ENCODE assay signal across 8 cellular contexts in the genomic region with DNA sequence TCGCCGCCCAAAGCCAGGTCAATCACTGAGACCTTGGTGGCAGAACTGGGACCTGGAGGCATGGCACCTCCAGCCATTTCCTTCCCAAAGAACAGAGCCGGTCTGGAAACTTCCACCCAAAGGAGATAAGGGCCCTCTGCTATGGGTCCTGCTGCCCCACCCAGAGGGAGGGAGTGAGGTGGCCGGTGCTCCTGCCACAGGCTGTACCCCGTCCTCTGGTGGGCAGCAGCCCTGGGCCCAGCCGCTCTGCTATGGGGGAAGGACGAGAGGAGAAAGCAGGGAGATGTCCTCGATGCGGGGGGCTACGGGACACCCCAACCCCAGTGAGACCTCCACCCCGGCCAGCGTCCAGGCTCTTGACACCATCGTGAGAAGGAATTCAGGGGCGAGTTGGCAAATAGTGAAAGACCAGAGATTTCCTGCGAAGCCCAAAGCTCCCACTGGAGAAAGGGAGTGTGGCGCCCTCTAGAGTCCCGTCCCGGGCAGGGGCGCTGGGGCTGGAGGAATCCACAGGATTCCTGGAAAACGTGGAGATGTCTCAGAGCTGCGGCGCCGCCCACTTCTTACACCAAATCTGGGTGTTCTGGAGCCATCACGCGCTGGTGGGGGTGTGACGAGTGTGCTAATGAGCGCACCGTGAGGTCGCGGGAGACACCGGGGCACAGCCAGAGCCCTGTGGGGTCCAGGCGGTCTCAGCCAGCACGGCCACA. TPM values are rescaled to one million over a fixed set of nuclear protein-coding genes. Genes with fewer than 3 reads are reported as not detected.
DNase-seq lines count a peak whose midpoint lies in the region; ATAC-seq and TF ChIP-seq lines count a peak whose summit lies in the region.
"Not testable (repeated sequence)": the region's sequence is repeated elsewhere in the genome, so short reads cannot be mapped to it uniquely, and the experiment has no call there.

No MANE protein-coding gene starts in this region.

- ATAC-seq in GM23338 (peak; percentile 60), left lobe of liver (peak; percentile 53)
- ATAC-seq in effector memory CD8-positive, alpha-beta T cell (replicated peaks), result peak; percentile 37
- ATAC-seq in stimulated activated naive CD8-positive, alpha-beta T cell treated with anti-CD3 and anti-CD28 coated beads, Interleukin-15, amount 100 ng/mL, for 72 hours, result peak; percentile 23

- H3K27me3 ChIP-seq in GM23338 (ENCODE audit: insufficient read depth); WERI-Rb-1 (ENCODE audit: insufficient read depth, low read depth, severe bottlenecking): not testable (repeated sequence)

- intact Hi-C loops in cardiac septum (cut with DNase I), result not testable (repeated sequence)

- not testable (repeated sequence) for H3K36me3 Mint-ChIP-seq in GM23338 (ENCODE audit: low read depth); activated naive CD4-positive, alpha-beta T cell treated with anti-CD3 and anti-CD28 coated beads, Interleukin-2, amount 10 ng/mL, durations not matched to agents 7 days and 5 days; effector memory CD8-positive, alpha-beta T cell (ENCODE audit: insufficient read depth); nephron progenitor cell (ENCODE audit: low read depth)

- DNase-seq in GM23338 (ENCODE audit: low spot score); effector memory CD8-positive, alpha-beta T cell; left lobe of liver (ENCODE audit: low spot score); stimulated activated naive CD8-positive, alpha-beta T cell treated with anti-CD3 and anti-CD28 coated beads, Interleukin-15, amount 100 ng/mL, for 72 hours: not testable (repeated sequence)
- DNase-seq in WERI-Rb-1 (peak; percentile 11), cardiac septum (ENCODE audit: low spot score) (peak; percentile 46), nephron progenitor cell (peak; percentile 11)
- DNase-seq in activated naive CD4-positive, alpha-beta T cell treated with anti-CD3 and anti-CD28 coated beads, Interleukin-2, amount 10 ng/mL, durations not matched to agents 7 days and 5 days, result peak; percentile 17

- not testable (repeated sequence) for H3K9me3 ChIP-seq in WERI-Rb-1 (ENCODE audit: severe bottlenecking)

- not testable (repeated sequence) for TF ChIP-seq CTCF in GM23338 (conservative IDR thresholded peaks at IDR 0.05; ENCODE audit: low read depth in 2 of 2); WERI-Rb-1 (IDR thresholded peaks at IDR 0.05; ENCODE audit: low read depth, low read length); nephron progenitor cell (IDR thresholded peaks at IDR 0.05)

- H4K20me1 ChIP-seq in GM23338 (replicated peaks; ENCODE audit: insufficient read depth), result not testable (repeated sequence)

- H3K4me1 ChIP-seq in GM23338 (ENCODE audit: insufficient read depth), result not testable (repeated sequence)

- H3K79me2 ChIP-seq in GM23338 (replicated peaks; ENCODE audit: insufficient read depth), result not testable (repeated sequence)

- not testable (repeated sequence) for H3K4me3 ChIP-seq in GM23338; WERI-Rb-1 (ENCODE audit: low read depth, low read length)

- not testable (repeated sequence) for H3K36me3 ChIP-seq in GM23338 (ENCODE audit: insufficient read depth); WERI-Rb-1

- H3K4me2 ChIP-seq in GM23338, result not testable (repeated sequence)

- H3K4me1 Mint-ChIP-seq in GM23338; activated naive CD4-positive, alpha-beta T cell treated with anti-CD3 and anti-CD28 coated beads, Interleukin-2, amount 10 ng/mL, durations not matched to agents 7 days and 5 days; effector memory CD8-positive, alpha-beta T cell (ENCODE audit: low read depth in 2 of 2); stimulated activated naive CD8-positive, alpha-beta T cell treated with anti-CD3 and anti-CD28 coated beads, Interleukin-15, amount 100 ng/mL, for 72 hours: not testable (repeated sequence)
- peaks cover 14% of the 10 kb centered on the region for H3K4me1 Mint-ChIP-seq in nephron progenitor cell

- H3F3A ChIP-seq in GM23338 (replicated peaks; ENCODE audit: low read depth), result not testable (repeated sequence)

- CTCF ChIA-PET in activated naive CD4-positive, alpha-beta T cell treated with anti-CD3 and anti-CD28 coated beads, Interleukin-2, amount 10 ng/mL, durations not matched to agents 7 days and 5 days (lab: Charles Lee), result not testable (repeated sequence)

- H3K4me3 Mint-ChIP-seq in GM23338; activated naive CD4-positive, alpha-beta T cell treated with anti-CD3 and anti-CD28 coated beads, Interleukin-2, amount 10 ng/mL, durations not matched to agents 7 days and 5 days; effector memory CD8-positive, alpha-beta T cell; nephron progenitor cell; stimulated activated naive CD8-positive, alpha-beta T cell treated with anti-CD3 and anti-CD28 coated beads, Interleukin-15, amount 100 ng/mL, for 72 hours: not testable (repeated sequence)

- not testable (repeated sequence) for H3K9me2 ChIP-seq in GM23338 (ENCODE audit: insufficient read depth)

- H3K27me3 Mint-ChIP-seq in GM23338 (ENCODE audit: insufficient read depth, low read depth, poor library complexity); nephron progenitor cell (ENCODE audit: low read depth, poor library complexity): not testable (repeated sequence)
- H3K27me3 Mint-ChIP-seq in activated naive CD4-positive, alpha-beta T cell treated with anti-CD3 and anti-CD28 coated beads, Interleukin-2, amount 10 ng/mL, durations not matched to agents 7 days and 5 days, result peaks cover 26% of the 10 kb centered on the region
- peaks cover 14 to 16% of the 10 kb centered on the region in 2 donors for H3K27me3 Mint-ChIP-seq in effector memory CD8-positive, alpha-beta T cell
- peaks cover 17% of the 10 kb centered on the region for H3K27me3 Mint-ChIP-seq in stimulated activated naive CD8-positive, alpha-beta T cell treated with anti-CD3 and anti-CD28 coated beads, Interleukin-15, amount 100 ng/mL, for 72 hours

- H3K27ac Mint-ChIP-seq in GM23338; activated naive CD4-positive, alpha-beta T cell treated with anti-CD3 and anti-CD28 coated beads, Interleukin-2, amount 10 ng/mL, durations not matched to agents 7 days and 5 days; effector memory CD8-positive, alpha-beta T cell; nephron progenitor cell; stimulated activated naive CD8-positive, alpha-beta T cell treated with anti-CD3 and anti-CD28 coated beads, Interleukin-15, amount 100 ng/mL, for 72 hours: not testable (repeated sequence)

- H3K27ac ChIP-seq in GM23338 (ENCODE audit: low read depth); WERI-Rb-1: not testable (repeated sequence)

- H3K9me3 Mint-ChIP-seq in GM23338; activated naive CD4-positive, alpha-beta T cell treated with anti-CD3 and anti-CD28 coated beads, Interleukin-2, amount 10 ng/mL, durations not matched to agents 7 days and 5 days; effector memory CD8-positive, alpha-beta T cell; nephron progenitor cell; stimulated activated naive CD8-positive, alpha-beta T cell treated with anti-CD3 and anti-CD28 coated beads, Interleukin-15, amount 100 ng/mL, for 72 hours: not testable (repeated sequence)

- not testable (repeated sequence) for H2AFZ ChIP-seq in GM23338

RNA-seq across cellular contexts. Expression of a gene that starts 7.3 kb away (rescaled TPM):
- total RNA-seq in GM23338 (2014; rRNA removed; shearing (Covaris generic)), result not detected in 2 replicates
- polyA plus RNA-seq in GM23338 (2016; fragmentation: Nextera tagmentation; extraction: Ambion mirVana), result not detected in 2 replicates
- total RNA-seq in cardiac septum (not detected), left lobe of liver (not detected)

RNA-seq across cellular contexts. Expression of a gene that starts 16.3 kb away (rescaled TPM):
- not detected in 2 replicates for total RNA-seq in GM23338 (2014; rRNA removed; shearing (Covaris generic))
- not detected in 2 replicates for polyA plus RNA-seq in GM23338 (2016; fragmentation: Nextera tagmentation; extraction: Ambion mirVana)
- total RNA-seq in cardiac septum, result not detected
- total RNA-seq in left lobe of liver, result not detected
